Comparison of ENCODE assay signal across 1 cellular context in the genomic region with DNA sequence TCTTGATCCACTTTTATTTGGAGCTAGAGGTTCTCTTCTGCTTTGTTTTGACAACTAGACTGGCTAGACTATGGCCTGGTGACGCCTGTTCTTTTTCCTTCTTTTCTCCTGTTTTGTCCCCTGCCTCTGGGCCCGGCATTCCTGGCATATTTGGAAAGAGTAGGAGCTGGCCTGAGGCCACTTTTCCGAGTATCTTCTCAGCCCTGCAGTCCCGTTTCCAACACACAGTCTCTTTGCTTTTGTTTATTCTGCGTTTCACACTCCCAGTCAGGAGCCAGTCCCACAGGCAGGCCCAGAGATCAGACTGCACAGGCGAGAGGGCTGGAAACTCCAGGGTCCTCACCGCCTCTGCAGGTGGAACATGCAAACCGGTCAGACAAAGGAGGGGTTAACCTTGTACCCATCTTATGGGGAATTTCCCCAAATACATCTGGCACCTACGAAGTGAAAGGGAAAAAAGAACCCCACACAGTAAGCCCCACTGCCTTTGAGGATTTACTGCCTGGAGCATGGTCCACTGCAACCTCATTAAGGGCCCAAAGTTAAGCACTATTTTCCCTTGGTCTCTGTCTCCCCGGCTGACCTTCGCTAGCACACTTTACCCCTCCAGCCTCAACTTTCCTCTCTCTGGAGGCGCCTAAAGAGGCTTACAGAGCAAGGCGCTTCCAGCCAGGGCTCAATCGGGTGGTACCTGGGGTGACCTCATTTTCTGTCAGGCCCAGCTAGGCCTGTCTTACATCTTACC.
TF ChIP-seq lines count a peak whose summit lies in the region.

No MANE protein-coding gene starts in this region.

TF ChIP-seq in HepG2, 621 proteins besides CTCF, POLR2A, EP300 and RAD21 (continued from another document and continues in another):
- TF ChIP-seq, protein P1, sequence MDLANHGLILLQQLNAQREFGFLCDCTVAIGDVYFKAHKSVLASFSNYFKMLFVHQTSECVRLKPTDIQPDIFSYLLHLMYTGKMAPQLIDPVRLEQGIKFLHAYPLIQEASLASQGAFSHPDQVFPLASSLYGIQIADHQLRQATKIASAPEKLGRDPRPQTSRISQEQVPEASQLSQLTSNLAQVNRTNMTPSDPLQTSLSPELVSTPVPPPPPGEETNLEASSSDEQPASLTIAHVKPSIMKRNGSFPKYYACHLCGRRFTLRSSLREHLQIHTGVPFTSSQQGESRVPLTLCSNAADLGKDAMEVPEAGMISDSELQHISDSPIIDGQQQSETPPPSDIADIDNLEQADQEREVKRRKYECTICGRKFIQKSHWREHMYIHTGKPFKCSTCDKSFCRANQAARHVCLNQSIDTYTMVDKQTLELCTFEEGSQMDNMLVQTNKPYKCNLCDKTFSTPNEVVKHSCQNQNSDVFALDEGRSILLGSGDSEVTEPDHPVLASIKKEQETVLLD (CRISPR knock-in tag; IDR thresholded peaks at IDR 0.05; ENCODE audit: low read depth) = no peak
- no peak for TF ChIP-seq ZNF383 (CRISPR knock-in tag; IDR thresholded peaks at IDR 0.05; ENCODE audit: borderline replicate concordance)
- no peak for TF ChIP-seq KDM6A (CRISPR knock-in tag; IDR thresholded peaks at IDR 0.05; ENCODE audit: low read depth)
- TF ChIP-seq, protein P2, sequence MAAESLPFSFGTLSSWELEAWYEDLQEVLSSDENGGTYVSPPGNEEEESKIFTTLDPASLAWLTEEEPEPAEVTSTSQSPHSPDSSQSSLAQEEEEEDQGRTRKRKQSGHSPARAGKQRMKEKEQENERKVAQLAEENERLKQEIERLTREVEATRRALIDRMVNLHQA (CRISPR knock-in tag; IDR thresholded peaks at IDR 0.05) = no peak
- TF ChIP-seq RXRA (CRISPR knock-in tag; IDR thresholded peaks at IDR 0.05) = peak; percentile 43; the same call in 1 of the 2 replicates
- TF ChIP-seq, protein P3, sequence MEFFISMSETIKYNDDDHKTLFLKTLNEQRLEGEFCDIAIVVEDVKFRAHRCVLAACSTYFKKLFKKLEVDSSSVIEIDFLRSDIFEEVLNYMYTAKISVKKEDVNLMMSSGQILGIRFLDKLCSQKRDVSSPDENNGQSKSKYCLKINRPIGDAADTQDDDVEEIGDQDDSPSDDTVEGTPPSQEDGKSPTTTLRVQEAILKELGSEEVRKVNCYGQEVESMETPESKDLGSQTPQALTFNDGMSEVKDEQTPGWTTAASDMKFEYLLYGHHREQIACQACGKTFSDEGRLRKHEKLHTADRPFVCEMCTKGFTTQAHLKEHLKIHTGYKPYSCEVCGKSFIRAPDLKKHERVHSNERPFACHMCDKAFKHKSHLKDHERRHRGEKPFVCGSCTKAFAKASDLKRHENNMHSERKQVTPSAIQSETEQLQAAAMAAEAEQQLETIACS (CRISPR knock-in tag; IDR thresholded peaks at IDR 0.05) = no peak
- TF ChIP-seq HES4 (CRISPR knock-in tag; IDR thresholded peaks at IDR 0.05; ENCODE audit: borderline replicate concordance) = 0 out of 2 replicates have a peak, but pooled peaks have one; percentile 28
- no peak for TF ChIP-seq RAD51 (IDR thresholded peaks at IDR 0.05; ENCODE audit: borderline replicate concordance)
- no peak for TF ChIP-seq ZNF674 (CRISPR knock-in tag; IDR thresholded peaks at IDR 0.05; ENCODE audit: low read depth)
- no peak for TF ChIP-seq KAT7 (CRISPR knock-in tag; IDR thresholded peaks at IDR 0.05; ENCODE audit: borderline replicate concordance)
- no peak; the same call in 1 of the 2 replicates for TF ChIP-seq BRD4 (CRISPR knock-in tag; IDR thresholded peaks at IDR 0.05)
- TF ChIP-seq ZNF354B (CRISPR knock-in tag; IDR thresholded peaks at IDR 0.05) = no peak
- TF ChIP-seq MAFF (IDR thresholded peaks at IDR 0.05; ENCODE audit: low read depth, low read length) = 0 out of 2 replicates have a peak, but pooled peaks have one; percentile 9
- no peak; the same call in 1 of the 2 replicates for TF ChIP-seq MED13 (CRISPR knock-in tag; IDR thresholded peaks at IDR 0.05)
- TF ChIP-seq, protein P4, sequence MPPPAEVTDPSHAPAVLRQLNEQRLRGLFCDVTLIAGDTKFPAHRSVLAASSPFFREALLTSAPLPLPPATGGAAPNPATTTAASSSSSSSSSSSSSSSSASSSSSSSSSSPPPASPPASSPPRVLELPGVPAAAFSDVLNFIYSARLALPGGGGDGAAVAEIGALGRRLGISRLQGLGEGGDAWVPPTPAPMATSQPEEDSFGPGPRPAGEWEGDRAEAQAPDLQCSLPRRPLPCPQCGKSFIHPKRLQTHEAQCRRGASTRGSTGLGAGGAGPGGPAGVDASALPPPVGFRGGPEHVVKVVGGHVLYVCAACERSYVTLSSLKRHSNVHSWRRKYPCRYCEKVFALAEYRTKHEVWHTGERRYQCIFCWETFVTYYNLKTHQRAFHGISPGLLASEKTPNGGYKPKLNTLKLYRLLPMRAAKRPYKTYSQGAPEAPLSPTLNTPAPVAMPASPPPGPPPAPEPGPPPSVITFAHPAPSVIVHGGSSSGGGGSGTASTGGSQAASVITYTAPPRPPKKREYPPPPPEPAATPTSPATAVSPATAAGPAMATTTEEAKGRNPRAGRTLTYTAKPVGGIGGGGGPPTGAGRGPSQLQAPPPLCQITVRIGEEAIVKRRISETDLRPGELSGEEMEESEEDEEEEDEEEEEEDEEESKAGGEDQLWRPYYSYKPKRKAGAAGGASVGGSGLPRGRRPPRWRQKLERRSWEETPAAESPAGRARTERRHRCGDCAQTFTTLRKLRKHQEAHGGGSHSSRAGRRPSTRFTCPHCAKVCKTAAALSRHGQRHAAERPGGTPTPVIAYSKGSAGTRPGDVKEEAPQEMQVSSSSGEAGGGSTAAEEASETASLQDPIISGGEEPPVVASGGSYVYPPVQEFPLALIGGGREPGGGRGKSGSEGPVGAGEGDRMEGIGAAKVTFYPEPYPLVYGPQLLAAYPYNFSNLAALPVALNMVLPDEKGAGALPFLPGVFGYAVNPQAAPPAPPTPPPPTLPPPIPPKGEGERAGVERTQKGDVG (CRISPR knock-in tag; IDR thresholded peaks at IDR 0.05; ENCODE audit: borderline replicate concordance) = peak; percentile 81; the same call in 1 of the 2 replicates
- TF ChIP-seq SALL2 (CRISPR knock-in tag; IDR thresholded peaks at IDR 0.05) = 0 out of 2 replicates have a peak, but pooled peaks have one; percentile 32
- TF ChIP-seq, protein P5, sequence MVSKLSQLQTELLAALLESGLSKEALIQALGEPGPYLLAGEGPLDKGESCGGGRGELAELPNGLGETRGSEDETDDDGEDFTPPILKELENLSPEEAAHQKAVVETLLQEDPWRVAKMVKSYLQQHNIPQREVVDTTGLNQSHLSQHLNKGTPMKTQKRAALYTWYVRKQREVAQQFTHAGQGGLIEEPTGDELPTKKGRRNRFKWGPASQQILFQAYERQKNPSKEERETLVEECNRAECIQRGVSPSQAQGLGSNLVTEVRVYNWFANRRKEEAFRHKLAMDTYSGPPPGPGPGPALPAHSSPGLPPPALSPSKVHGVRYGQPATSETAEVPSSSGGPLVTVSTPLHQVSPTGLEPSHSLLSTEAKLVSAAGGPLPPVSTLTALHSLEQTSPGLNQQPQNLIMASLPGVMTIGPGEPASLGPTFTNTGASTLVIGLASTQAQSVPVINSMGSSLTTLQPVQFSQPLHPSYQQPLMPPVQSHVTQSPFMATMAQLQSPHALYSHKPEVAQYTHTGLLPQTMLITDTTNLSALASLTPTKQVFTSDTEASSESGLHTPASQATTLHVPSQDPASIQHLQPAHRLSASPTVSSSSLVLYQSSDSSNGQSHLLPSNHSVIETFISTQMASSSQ (IDR thresholded peaks at IDR 0.05; ENCODE audit: low read depth) = no peak; the same call in 1 of the 2 replicates
- TF ChIP-seq, protein P5 (CRISPR knock-in tag; IDR thresholded peaks at IDR 0.05; ENCODE audit: borderline replicate concordance) = peak; percentile 59
- no peak for TF ChIP-seq ZFP37 (CRISPR knock-in tag; IDR thresholded peaks at IDR 0.05; ENCODE audit: borderline replicate concordance)
- 0 out of 2 replicates have a peak, but pooled peaks have one; percentile 51 for TF ChIP-seq ESRRA (CRISPR knock-in tag; IDR thresholded peaks at IDR 0.05; ENCODE audit: low read depth)
- no peak for TF ChIP-seq ZNF619 (CRISPR knock-in tag; IDR thresholded peaks at IDR 0.05)
- TF ChIP-seq ZNF607 (CRISPR knock-in tag; IDR thresholded peaks at IDR 0.05; ENCODE audit: borderline replicate concordance) = peak; percentile 60; the same call in 1 of the 2 replicates
- no peak for TF ChIP-seq SIX4 (CRISPR knock-in tag; IDR thresholded peaks at IDR 0.05)
- TF ChIP-seq HOXD1 (CRISPR knock-in tag; IDR thresholded peaks at IDR 0.05) = no peak
- TF ChIP-seq ZKSCAN1 (IDR thresholded peaks at IDR 0.05; ENCODE audit: low read length) = no peak
- TF ChIP-seq NBN (conservative IDR thresholded peaks at IDR 0.05) = no peak
- TF ChIP-seq ZNF83 (CRISPR knock-in tag; IDR thresholded peaks at IDR 0.05; ENCODE audit: borderline replicate concordance) = no peak
- peak; percentile 87 for TF ChIP-seq ZFY (CRISPR knock-in tag; IDR thresholded peaks at IDR 0.05)
- no peak; the same call in 1 of the 2 replicates for TF ChIP-seq GATA4 (IDR thresholded peaks at IDR 0.05; ENCODE audit: borderline replicate concordance, low read depth)
- TF ChIP-seq NONO (IDR thresholded peaks at IDR 0.05) = no peak
- TF ChIP-seq NONO (CRISPR knock-in tag; conservative IDR thresholded peaks at IDR 0.05) = no peak
- TF ChIP-seq DNMT3B (CRISPR knock-in tag; conservative IDR thresholded peaks at IDR 0.05) = no peak; the same call in 1 of the 2 replicates
- TF ChIP-seq MTA1 (CRISPR knock-in tag; IDR thresholded peaks at IDR 0.05; ENCODE audit: borderline replicate concordance) = peak; percentile 69
- TF ChIP-seq, protein P6, sequence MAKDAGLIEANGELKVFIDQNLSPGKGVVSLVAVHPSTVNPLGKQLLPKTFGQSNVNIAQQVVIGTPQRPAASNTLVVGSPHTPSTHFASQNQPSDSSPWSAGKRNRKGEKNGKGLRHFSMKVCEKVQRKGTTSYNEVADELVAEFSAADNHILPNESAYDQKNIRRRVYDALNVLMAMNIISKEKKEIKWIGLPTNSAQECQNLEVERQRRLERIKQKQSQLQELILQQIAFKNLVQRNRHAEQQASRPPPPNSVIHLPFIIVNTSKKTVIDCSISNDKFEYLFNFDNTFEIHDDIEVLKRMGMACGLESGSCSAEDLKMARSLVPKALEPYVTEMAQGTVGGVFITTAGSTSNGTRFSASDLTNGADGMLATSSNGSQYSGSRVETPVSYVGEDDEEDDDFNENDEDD (CRISPR knock-in tag; IDR thresholded peaks at IDR 0.05; ENCODE audit: borderline replicate concordance) = peak; percentile 25; the same call in 1 of the 2 replicates
- TF ChIP-seq TCF7 (IDR thresholded peaks at IDR 0.05; ENCODE audit: low read depth) = 0 out of 2 replicates have a peak, but pooled peaks have one; percentile 4
- no peak for TF ChIP-seq ZNF180 (CRISPR knock-in tag; IDR thresholded peaks at IDR 0.05; ENCODE audit: borderline replicate concordance, low read depth)
- TF ChIP-seq ZNF570 (CRISPR knock-in tag; IDR thresholded peaks at IDR 0.05; ENCODE audit: borderline replicate concordance) = no peak
- TF ChIP-seq DPF2 (CRISPR knock-in tag; IDR thresholded peaks at IDR 0.05; ENCODE audit: borderline replicate concordance, low read depth) = no peak
- TF ChIP-seq ZNF678 (CRISPR knock-in tag; IDR thresholded peaks at IDR 0.05) = no peak; the same call in 1 of the 2 replicates
- no peak for TF ChIP-seq ZFYVE20 (CRISPR knock-in tag; IDR thresholded peaks at IDR 0.05; ENCODE audit: borderline replicate concordance, low read depth)
- TF ChIP-seq ZNF446 (CRISPR knock-in tag; IDR thresholded peaks at IDR 0.05) = no peak
- peak; percentile 58; the same call in 1 of the 2 replicates for TF ChIP-seq HMG20A (CRISPR knock-in tag; IDR thresholded peaks at IDR 0.05; ENCODE audit: borderline replicate concordance)
- TF ChIP-seq ZNF713 (CRISPR knock-in tag; IDR thresholded peaks at IDR 0.05) = 0 out of 2 replicates have a peak, but pooled peaks have one; percentile 60
- TF ChIP-seq TOE1 (CRISPR knock-in tag; IDR thresholded peaks at IDR 0.05) = no peak
- TF ChIP-seq ZNF773 (CRISPR knock-in tag; IDR thresholded peaks at IDR 0.05; ENCODE audit: borderline replicate concordance) = no peak
- TF ChIP-seq, protein P7, sequence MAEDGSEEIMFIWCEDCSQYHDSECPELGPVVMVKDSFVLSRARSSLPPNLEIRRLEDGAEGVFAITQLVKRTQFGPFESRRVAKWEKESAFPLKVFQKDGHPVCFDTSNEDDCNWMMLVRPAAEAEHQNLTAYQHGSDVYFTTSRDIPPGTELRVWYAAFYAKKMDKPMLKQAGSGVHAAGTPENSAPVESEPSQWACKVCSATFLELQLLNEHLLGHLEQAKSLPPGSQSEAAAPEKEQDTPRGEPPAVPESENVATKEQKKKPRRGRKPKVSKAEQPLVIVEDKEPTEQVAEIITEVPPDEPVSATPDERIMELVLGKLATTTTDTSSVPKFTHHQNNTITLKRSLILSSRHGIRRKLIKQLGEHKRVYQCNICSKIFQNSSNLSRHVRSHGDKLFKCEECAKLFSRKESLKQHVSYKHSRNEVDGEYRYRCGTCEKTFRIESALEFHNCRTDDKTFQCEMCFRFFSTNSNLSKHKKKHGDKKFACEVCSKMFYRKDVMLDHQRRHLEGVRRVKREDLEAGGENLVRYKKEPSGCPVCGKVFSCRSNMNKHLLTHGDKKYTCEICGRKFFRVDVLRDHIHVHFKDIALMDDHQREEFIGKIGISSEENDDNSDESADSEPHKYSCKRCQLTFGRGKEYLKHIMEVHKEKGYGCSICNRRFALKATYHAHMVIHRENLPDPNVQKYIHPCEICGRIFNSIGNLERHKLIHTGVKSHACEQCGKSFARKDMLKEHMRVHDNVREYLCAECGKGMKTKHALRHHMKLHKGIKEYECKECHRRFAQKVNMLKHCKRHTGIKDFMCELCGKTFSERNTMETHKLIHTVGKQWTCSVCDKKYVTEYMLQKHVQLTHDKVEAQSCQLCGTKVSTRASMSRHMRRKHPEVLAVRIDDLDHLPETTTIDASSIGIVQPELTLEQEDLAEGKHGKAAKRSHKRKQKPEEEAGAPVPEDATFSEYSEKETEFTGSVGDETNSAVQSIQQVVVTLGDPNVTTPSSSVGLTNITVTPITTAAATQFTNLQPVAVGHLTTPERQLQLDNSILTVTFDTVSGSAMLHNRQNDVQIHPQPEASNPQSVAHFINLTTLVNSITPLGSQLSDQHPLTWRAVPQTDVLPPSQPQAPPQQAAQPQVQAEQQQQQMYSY (CRISPR knock-in tag; IDR thresholded peaks at IDR 0.05) = no peak
